14 cellular contexts compared by ENCODE assay signal in the genomic region with DNA sequence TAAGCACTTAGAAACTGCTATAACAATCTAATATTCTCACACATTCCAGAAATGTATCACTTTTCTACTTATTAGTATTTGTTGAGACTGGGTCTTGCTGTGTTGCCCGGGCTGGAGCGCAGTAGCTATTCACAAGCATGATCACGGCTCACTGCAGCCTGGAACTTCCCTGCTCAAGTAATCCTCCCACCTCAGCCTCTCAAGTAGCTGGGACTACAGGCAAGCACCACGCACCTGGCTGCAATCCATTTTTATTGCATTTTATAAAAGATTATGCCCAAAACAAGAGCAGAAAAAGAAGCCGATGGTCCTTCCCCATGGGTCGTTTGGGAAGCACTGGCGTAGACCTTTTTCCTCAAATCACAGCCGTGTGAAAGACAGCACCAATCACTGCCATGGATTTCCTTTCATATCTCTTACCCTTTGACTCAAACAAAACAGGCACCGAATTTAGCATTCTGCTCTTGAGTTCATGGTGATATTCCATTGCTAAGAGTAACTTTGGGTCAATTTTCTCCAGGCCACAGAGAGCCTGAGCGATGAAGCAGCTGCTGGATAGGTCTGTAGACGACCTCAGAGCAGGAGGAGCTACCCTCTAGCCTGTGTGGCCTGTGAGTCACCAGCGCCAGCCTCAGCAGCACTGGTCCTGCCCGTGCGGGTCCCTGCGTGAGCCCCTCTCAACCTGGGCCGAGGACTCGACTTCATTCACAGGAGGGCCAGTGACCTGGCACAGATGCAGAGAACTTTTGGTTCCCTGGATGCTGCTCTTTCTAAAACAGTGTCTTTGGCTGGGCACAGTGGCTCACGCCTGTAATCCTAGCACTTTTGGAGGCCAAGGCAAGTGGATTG.
DNase-seq lines count a peak whose midpoint lies in the region; ATAC-seq and TF ChIP-seq lines count a peak whose summit lies in the region.
"Had no signal": no experiment of that assay in that cellular context is flagged by ENCODE, and none has a peak within 500 bp of the region (broad histone marks: within the 10 kb centered on the region; RNA-seq: fewer than 3 reads in every experiment).

No MANE protein-coding gene starts in this region.

- peaks cover 25 to 62% (median 42%) of the 10 kb centered on the region in 4 donors for H3K4me1 Mint-ChIP-seq in CD4-positive, alpha-beta memory T cell
- H3K4me1 Mint-ChIP-seq in activated naive CD8-positive, alpha-beta T cell treated with anti-CD3 and anti-CD28 coated beads, Interleukin-2, amount 50 U/mL, for 24 hours = peaks cover 45% of the 10 kb centered on the region
- peaks cover 37 to 86% (median 66%) of the 10 kb centered on the region in 7 donors for H3K4me1 Mint-ChIP-seq in naive thymus-derived CD4-positive, alpha-beta T cell

- TF ChIP-seq CTCF in GM06990 (IDR thresholded peaks at IDR 0.05; ENCODE audit: insufficient read depth, low read length, poor library complexity, severe bottlenecking) = no peak

- H3K36me3 ChIP-seq in CD4-positive, alpha-beta memory T cell (ENCODE audit: insufficient read depth, low read length) = peaks cover 72% of the 10 kb centered on the region
- peaks cover 59% of the 10 kb centered on the region for H3K36me3 ChIP-seq in GM06990 (ENCODE audit: control insufficient read depth, insufficient read depth, low read length)
- H3K36me3 ChIP-seq in naive thymus-derived CD4-positive, alpha-beta T cell (ENCODE audit: control insufficient read depth in 2 of 3, insufficient read depth in 3 of 3, low read length in 3 of 3) = peaks cover 13 to 75% (median 31%) of the 10 kb centered on the region in 3 experiments
- H3K36me3 ChIP-seq: uterus had no signal

- no peak for ATAC-seq in activated naive CD8-positive, alpha-beta T cell treated with anti-CD3 and anti-CD28 coated beads, Interleukin-2, amount 50 U/mL, for 24 hours
- ATAC-seq in naive thymus-derived CD4-positive, alpha-beta T cell = no peak
- ATAC-seq in GM19467 (IDR thresholded peaks at IDR 0.05; ENCODE audit: unreplicated experiment) (no peak), GM21737 (IDR thresholded peaks at IDR 0.05; ENCODE audit: unreplicated experiment) (no peak)

- no peak overlapping the region for H3K27ac ChIP-seq in CD4-positive, alpha-beta memory T cell (ENCODE audit: low read depth, low read length)
- no peak overlapping the region for H3K27ac ChIP-seq in naive thymus-derived CD4-positive, alpha-beta T cell (ENCODE audit: low read depth, low read length)
- H3K27ac ChIP-seq: uterus had no signal

- H3K9me3 Mint-ChIP-seq in CD4-positive, alpha-beta memory T cell = peaks cover 0 to 9% (median 0%) of the 10 kb centered on the region in 8 donors
- no peaks in the 10 kb centered on the region for H3K9me3 Mint-ChIP-seq in activated naive CD8-positive, alpha-beta T cell treated with anti-CD3 and anti-CD28 coated beads, Interleukin-2, amount 50 U/mL, for 24 hours
- peaks cover 0 to 27% (median 0%) of the 10 kb centered on the region in 11 donors for H3K9me3 Mint-ChIP-seq in naive thymus-derived CD4-positive, alpha-beta T cell

- peak overlapping the region; percentile 35 to 88 (median 68) for H3K27ac Mint-ChIP-seq in CD4-positive, alpha-beta memory T cell
- peak overlapping the region; percentile 71 for H3K27ac Mint-ChIP-seq in activated naive CD8-positive, alpha-beta T cell treated with anti-CD3 and anti-CD28 coated beads, Interleukin-2, amount 50 U/mL, for 24 hours
- H3K27ac Mint-ChIP-seq in naive thymus-derived CD4-positive, alpha-beta T cell = peak overlapping the region; percentile 66 to 94 (median 86)

- POLR2A ChIA-PET in CD4-positive, alpha-beta memory T cell (lab: Charles Lee; ENCODE audit: partially characterized antibody) = interaction anchor here (0.6 to 12.0 kb wide), 6 partner anchors 17 to 106 kb away, joined by 3 to 187 read pairs (median 6); a partner anchor contains a TSS
- POLR2A ChIA-PET in naive thymus-derived CD4-positive, alpha-beta T cell (lab: Charles Lee) = interaction anchor here (1.1 to 13.7 kb wide), 3 partner anchors 16 to 103 kb away, joined by 3 to 192 read pairs (median 159); no protein-coding TSS in a partner anchor

- intact Hi-C loops in CD4-positive, alpha-beta memory T cell (cut with micrococcal nuclease) = no loop called here
- intact Hi-C loops in naive thymus-derived CD4-positive, alpha-beta T cell (cut with micrococcal nuclease) = no loop called here

- CTCF ChIA-PET in CD4-positive, alpha-beta memory T cell (lab: Charles Lee; ENCODE audit: partially characterized antibody) = interaction anchor here (0.7 to 1.7 kb wide), 5 partner anchors 11 to 106 kb away, joined by 3 to 4 read pairs (median 3); no protein-coding TSS in a partner anchor
- CTCF ChIA-PET in naive thymus-derived CD4-positive, alpha-beta T cell (lab: Charles Lee) = no interaction called here

- peaks cover 32% of the 10 kb centered on the region for H3K4me1 ChIP-seq in CD4-positive, alpha-beta memory T cell (ENCODE audit: insufficient read depth, low read length)
- peaks cover 20 to 49% of the 10 kb centered on the region in 2 donors for H3K4me1 ChIP-seq in naive thymus-derived CD4-positive, alpha-beta T cell (ENCODE audit: control insufficient read depth in 2 of 2, insufficient read depth in 2 of 2, low read length in 2 of 2)
- H3K4me1 ChIP-seq: uterus had no signal

- no peaks in the 10 kb centered on the region for H3K27me3 Mint-ChIP-seq in CD4-positive, alpha-beta memory T cell
- H3K27me3 Mint-ChIP-seq in activated naive CD8-positive, alpha-beta T cell treated with anti-CD3 and anti-CD28 coated beads, Interleukin-2, amount 50 U/mL, for 24 hours = no peaks in the 10 kb centered on the region
- H3K27me3 Mint-ChIP-seq in naive thymus-derived CD4-positive, alpha-beta T cell = no peaks in the 10 kb centered on the region

- no peaks in the 10 kb centered on the region for H3K27me3 ChIP-seq in CD4-positive, alpha-beta memory T cell (ENCODE audit: insufficient read depth, low read length)
- no peaks in the 10 kb centered on the region for H3K27me3 ChIP-seq in GM06990 (replicated peaks; ENCODE audit: control insufficient read depth, insufficient read depth, low read length)
- H3K27me3 ChIP-seq in naive thymus-derived CD4-positive, alpha-beta T cell (ENCODE audit: control insufficient read depth in 2 of 2, insufficient read depth in 2 of 2, low read length in 2 of 2) = no peaks in the 10 kb centered on the region
- H3K27me3 ChIP-seq: uterus had no signal

- DNase-seq in CD4-positive, alpha-beta memory T cell = no peak
- DNase-seq in GM06990 (ENCODE audit: extremely low read depth, insufficient read length) = peak; percentile 26
- no peak for DNase-seq in activated naive CD8-positive, alpha-beta T cell treated with anti-CD3 and anti-CD28 coated beads, Interleukin-2, amount 50 U/mL, for 24 hours
- DNase-seq in naive thymus-derived CD4-positive, alpha-beta T cell = no peak
- no peak for DNase-seq in NCI-H446 (lab: John Stamatoyannopoulos, UW)
- DNase-seq: erythroblast; hippocampal formation; NCI-H2029; NCI-H82; stimulated activated CD4-positive, alpha-beta T cell treated with anti-CD3 and anti-CD28 coated beads, Interleukin-4, amount 100 ng/mL, for 4 hours; T-helper 9 cell; uterus had no signal

- no peak overlapping the region for H3K4me3 ChIP-seq in CD4-positive, alpha-beta memory T cell (ENCODE audit: low read length in 2 of 2)
- H3K4me3 ChIP-seq in GM06990 (replicated peaks; ENCODE audit: low read depth, low read length) = no peak overlapping the region
- no peak overlapping the region for H3K4me3 ChIP-seq in naive thymus-derived CD4-positive, alpha-beta T cell (ENCODE audit: low read length)
- H3K4me3 ChIP-seq: uterus had no signal

- no peaks in the 10 kb centered on the region for H3K9me3 ChIP-seq in CD4-positive, alpha-beta memory T cell (ENCODE audit: control insufficient read depth in 1 of 2, low read length in 2 of 2)
- H3K9me3 ChIP-seq in naive thymus-derived CD4-positive, alpha-beta T cell (ENCODE audit: control insufficient read depth in 2 of 3, low read length in 3 of 3) = no peaks in the 10 kb centered on the region
- H3K9me3 ChIP-seq: uterus had no signal

- peaks cover 67 to 81% of the 10 kb centered on the region in 2 donors for H3K36me3 Mint-ChIP-seq in CD4-positive, alpha-beta memory T cell
- peaks cover 59% of the 10 kb centered on the region for H3K36me3 Mint-ChIP-seq in activated naive CD8-positive, alpha-beta T cell treated with anti-CD3 and anti-CD28 coated beads, Interleukin-2, amount 50 U/mL, for 24 hours (ENCODE audit: low read depth)
- peaks cover 9 to 68% (median 47%) of the 10 kb centered on the region in 5 donors for H3K36me3 Mint-ChIP-seq in naive thymus-derived CD4-positive, alpha-beta T cell

- peak overlapping the region in 2 of 8 donors; percentile 25 to 27 for H3K4me3 Mint-ChIP-seq in CD4-positive, alpha-beta memory T cell
- no peak overlapping the region for H3K4me3 Mint-ChIP-seq in activated naive CD8-positive, alpha-beta T cell treated with anti-CD3 and anti-CD28 coated beads, Interleukin-2, amount 50 U/mL, for 24 hours
- H3K4me3 Mint-ChIP-seq in naive thymus-derived CD4-positive, alpha-beta T cell = peak overlapping the region in 5 of 10 donors; percentile 14 to 71 (median 70)
